9 cellular contexts compared by ENCODE assay signal in genomic region chr14:76091036-76091435, GRCh38.
DNase-seq lines count a peak whose midpoint lies in the region; ATAC-seq and TF ChIP-seq lines count a peak whose summit lies in the region.
"Had no signal": no experiment of that assay in that cellular context is flagged by ENCODE, and none has a peak within 500 bp of the region (broad histone marks: within the 10 kb centered on the region; RNA-seq: fewer than 3 reads in every experiment).

No MANE protein-coding gene starts in this region.

- no peak overlapping the region for H3K27ac Mint-ChIP-seq in CD14-positive monocyte

- no peak for TF ChIP-seq EP300 in upper lobe of left lung (IDR thresholded peaks at IDR 0.05)

- peaks cover 0 to 2% (median 0%) of the 10 kb centered on the region in 7 donors for H3K9me3 Mint-ChIP-seq in CD14-positive monocyte

- no peaks in the 10 kb centered on the region for H3K36me3 ChIP-seq in upper lobe of left lung
- H3K36me3 ChIP-seq: thyroid gland had no signal

- H3K27me3 ChIP-seq in upper lobe of left lung, result no peaks in the 10 kb centered on the region
- H3K27me3 ChIP-seq: thyroid gland had no signal

- ATAC-seq in upper lobe of left lung (ENCODE audit: low FRiP score in 2 of 2) (peak; percentile 52 to 54), HG03442 (IDR thresholded peaks at IDR 0.05; ENCODE audit: unreplicated experiment) (no peak), GM21619 (IDR thresholded peaks at IDR 0.05; ENCODE audit: unreplicated experiment) (no peak)

- DNase-seq in DMS53 (lab: John Stamatoyannopoulos, UW) (peak; percentile 39), DMS53 treated with DMSO at 0.1 percent for 48 hours (lab: John Stamatoyannopoulos, UW; ENCODE audit: unreplicated experiment) (no peak), amygdala (lab: John Stamatoyannopoulos, UW) (peak in 33 of 56 donors; percentile 3 to 63 (median 23)), iPS-NIHi11 (ENCODE audit: low spot score) (peak; percentile 49), upper lobe of left lung (no peak), CD14-positive monocyte (ENCODE audit: low spot score) (no peak)

- intact Hi-C loops in CD14-positive monocyte (cut with micrococcal nuclease), result no loop called here

- no peak for TF ChIP-seq POLR2A in upper lobe of left lung (IDR thresholded peaks at IDR 0.05)

- H3K36me3 Mint-ChIP-seq in CD14-positive monocyte, result no peaks in the 10 kb centered on the region

- H3K27ac ChIP-seq in upper lobe of left lung, result no peak overlapping the region
- H3K27ac ChIP-seq: thyroid gland had no signal

- peak in 1 of 6 experiments; percentile 12 for TF ChIP-seq CTCF in upper lobe of left lung (IDR thresholded peaks at IDR 0.05)
- TF ChIP-seq CTCF in CD14-positive monocyte (IDR thresholded peaks at IDR 0.05), result no peak

- no peak overlapping the region for H3K4me3 ChIP-seq in upper lobe of left lung
- H3K4me3 ChIP-seq: thyroid gland had no signal

- H3K4me1 ChIP-seq in upper lobe of left lung, result no peaks in the 10 kb centered on the region
- H3K4me1 ChIP-seq: thyroid gland had no signal

- no peak overlapping the region for H3K4me3 Mint-ChIP-seq in CD14-positive monocyte

- WGBS in upper lobe of left lung, 2 donors, result 52 to 74% methylated on average over 9 to 10 of the region's 10 CpGs

- no peaks in the 10 kb centered on the region for H3K4me1 Mint-ChIP-seq in CD14-positive monocyte

- peaks cover 0 to 3% (median 1%) of the 10 kb centered on the region in 3 donors for H3K27me3 Mint-ChIP-seq in CD14-positive monocyte (ENCODE audit: low read depth in 3 of 3)

- no peaks in the 10 kb centered on the region for H3K9me3 ChIP-seq in upper lobe of left lung
- H3K9me3 ChIP-seq: thyroid gland had no signal

Comparison
In these comparisons a context has a peak if more than half of its experiments do, and no peak if none do; other contexts are left out.
1. DNase-seq: peak in DMS53 (single experiment), amygdala (33 of 56) and iPS-NIHi11 (single experiment); none in DMS53 treated with DMSO at 0.1 percent for 48 hours (single experiment), upper lobe of left lung (0 of 2) and CD14-positive monocyte (single experiment).
2. ATAC-seq: peak in upper lobe of left lung (2 of 2); none in HG03442 (single experiment) and GM21619 (single experiment).